Comparison of ENCODE assay signal across 8 cellular contexts in the genomic region with DNA sequence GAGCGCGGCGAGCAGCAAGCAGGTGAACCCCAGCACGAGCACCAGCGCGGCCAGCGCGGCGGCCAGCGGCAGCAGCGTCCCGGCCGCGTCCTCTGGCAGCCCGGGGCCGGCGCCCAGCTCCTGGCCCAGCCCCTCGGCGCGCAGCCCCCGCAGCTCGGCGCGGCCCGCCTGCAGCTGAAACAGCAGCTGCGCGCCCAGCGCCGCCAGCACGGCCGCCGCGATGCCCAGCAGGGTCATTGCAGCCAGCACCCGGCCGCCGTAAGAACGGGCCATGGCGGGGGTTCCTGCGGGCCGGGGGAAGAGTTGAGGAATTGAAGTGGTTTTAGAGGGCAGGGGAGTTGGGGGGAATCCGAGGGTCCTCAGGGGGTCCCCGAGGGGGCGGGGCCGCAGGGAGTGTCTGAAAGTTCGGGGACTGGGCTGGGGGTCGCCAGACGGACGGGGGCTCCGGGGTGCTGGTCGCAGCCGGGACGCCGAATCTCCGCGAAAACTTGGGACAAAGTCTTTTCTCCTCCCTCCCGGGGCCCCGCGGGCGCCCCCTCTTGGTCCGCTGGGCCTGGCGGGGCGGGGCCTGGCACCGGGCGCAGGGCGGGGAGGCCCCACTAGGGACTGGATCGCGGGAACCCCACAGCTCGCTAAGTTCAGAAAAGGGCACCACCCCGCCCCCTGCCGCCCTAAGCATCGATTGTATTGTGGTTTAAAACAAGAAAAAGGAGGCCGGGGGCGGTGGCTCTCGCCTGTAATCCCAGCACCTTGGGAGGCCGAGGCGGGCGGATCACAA. TPM values are rescaled to one million over a fixed set of nuclear protein-coding genes. Genes with fewer than 3 reads are reported as not detected.
DNase-seq lines count a peak whose midpoint lies in the region; ATAC-seq and TF ChIP-seq lines count a peak whose summit lies in the region.

Gene TMEM221 (minus strand): TSS at position 479 of the 778 bp plus-strand sequence. CDS start 206 bp downstream, at position 273.

- H3K36me3 Mint-ChIP-seq in activated naive CD8-positive, alpha-beta T cell treated with anti-CD3 and anti-CD28 coated beads, Interleukin-2, amount 50 U/mL, for 24 hours (ENCODE audit: low read depth) = no peaks in the 10 kb centered on the region

- H3K9ac ChIP-seq in SK-N-SH = no peak within 1 kb of the TSS

- H3K4me2 ChIP-seq in SK-N-SH = peak within 1 kb of the TSS; percentile 76

- no peak within 1 kb of the TSS for H3K27ac Mint-ChIP-seq in activated naive CD8-positive, alpha-beta T cell treated with anti-CD3 and anti-CD28 coated beads, Interleukin-2, amount 50 U/mL, for 24 hours

- no peaks in the 10 kb centered on the region for H4K20me1 ChIP-seq in SK-N-SH (ENCODE audit: insufficient read depth)

- H3K9me3 Mint-ChIP-seq in activated naive CD8-positive, alpha-beta T cell treated with anti-CD3 and anti-CD28 coated beads, Interleukin-2, amount 50 U/mL, for 24 hours = no peaks in the 10 kb centered on the region

- no peaks in the 10 kb centered on the region for H3K79me2 ChIP-seq in SK-N-SH (ENCODE audit: insufficient read depth)

- POLR2A ChIA-PET in SK-N-SH (lab: Yijun Ruan, JAX) = interaction anchor here (1.0 to 1.4 kb wide), 2 partner anchors 9 to 16 kb away, joined by 3 read pairs; no protein-coding TSS in a partner anchor

- no peaks in the 10 kb centered on the region for H3F3A ChIP-seq in SK-N-SH (replicated peaks; ENCODE audit: insufficient read depth)

- no peaks in the 10 kb centered on the region; a peak in 1 of 4 replicates for H3K4me1 ChIP-seq in SK-N-SH (ENCODE audit: control insufficient read depth in 1 of 2, insufficient read depth in 2 of 2, low read depth in 1 of 2, low read length in 1 of 2)

- peak within 1 kb of the TSS; percentile 24 for H3K4me3 Mint-ChIP-seq in activated naive CD8-positive, alpha-beta T cell treated with anti-CD3 and anti-CD28 coated beads, Interleukin-2, amount 50 U/mL, for 24 hours

- peak; percentile 65 for TF ChIP-seq CTCF in SK-N-SH (IDR thresholded peaks at IDR 0.05)

- peak; percentile 65 for ATAC-seq in activated naive CD8-positive, alpha-beta T cell treated with anti-CD3 and anti-CD28 coated beads, Interleukin-2, amount 50 U/mL, for 24 hours

- H3K27ac ChIP-seq in SK-N-SH (ENCODE audit: low read depth in 2 of 2, low read length in 1 of 2) = no peak within 1 kb of the TSS

- no peaks in the 10 kb centered on the region for H3K9me2 ChIP-seq in SK-N-SH

- H3K27me3 ChIP-seq in SK-N-SH (ENCODE audit: insufficient read depth) = no peaks in the 10 kb centered on the region

- DNase-seq in NCI-H2227 (lab: John Stamatoyannopoulos, UW; ENCODE audit: unreplicated experiment) = peak; percentile 29
- DNase-seq in NCI-H2227 treated with DMSO at 0.1 percent for 48 hours (lab: John Stamatoyannopoulos, UW) = no peak
- DNase-seq in SK-N-SH = peak; percentile 86
- peak; percentile 72 for DNase-seq in activated naive CD8-positive, alpha-beta T cell treated with anti-CD3 and anti-CD28 coated beads, Interleukin-2, amount 50 U/mL, for 24 hours
- DNase-seq in stimulated activated CD4-positive, alpha-beta T cell treated with anti-CD3 and anti-CD28 coated beads, Interleukin-1b, Interleukin-23, amount 100 ng/mL, for 4 hours (ENCODE audit: low read depth in 2 of 2) = peak; percentile 44 to 45
- no peak for DNase-seq in NCI-H526 treated with DMSO at 0.1 percent for 48 hours (lab: John Stamatoyannopoulos, UW)
- no peak for DNase-seq in mucosa of gallbladder (ENCODE audit: low spot score)

- WGBS in SK-N-SH (ENCODE audit: low lambda C conversion rate) = 6% methylated on average over 18 of the region's 77 CpGs

- no peak for TF ChIP-seq RAD21 in SK-N-SH (IDR thresholded peaks at IDR 0.05; ENCODE audit: low read length)

- H3K4me3 ChIP-seq in SK-N-SH (ENCODE audit: low read depth in 2 of 2, low read length in 1 of 2) = peak within 1 kb of the TSS; percentile 41 to 50; a peak in 3 of 4 replicates
- peak within 1 kb of the TSS; percentile 29 for H3K4me3 ChIP-seq in iPS-11a (ENCODE audit: low read depth, low read length)

- CTCF ChIA-PET in SK-N-SH (lab: Yijun Ruan, JAX) = interaction anchor here (0.7 to 3.1 kb wide), 25 partner anchors 9 to 158 kb away, joined by 3 to 16 read pairs (median 4); partner anchors contain the start of genes CCDC194, MVB12A and NXNL1

- H3K36me3 ChIP-seq in SK-N-SH (replicated peaks in 1 of 2; ENCODE audit: control insufficient read depth in 1 of 2, insufficient read depth in 2 of 2, low read length in 1 of 2) = no peaks in the 10 kb centered on the region

- no peak for TF ChIP-seq EP300 in SK-N-SH (IDR thresholded peaks at IDR 0.05; ENCODE audit: borderline replicate concordance in 1 of 2, low read depth in 1 of 2, low read length in 1 of 2)

- H3K9me3 ChIP-seq in SK-N-SH = no peaks in the 10 kb centered on the region

- peaks cover 21% of the 10 kb centered on the region for H3K4me1 Mint-ChIP-seq in activated naive CD8-positive, alpha-beta T cell treated with anti-CD3 and anti-CD28 coated beads, Interleukin-2, amount 50 U/mL, for 24 hours

- peaks cover 17% of the 10 kb centered on the region for H3K27me3 Mint-ChIP-seq in activated naive CD8-positive, alpha-beta T cell treated with anti-CD3 and anti-CD28 coated beads, Interleukin-2, amount 50 U/mL, for 24 hours

- peak within 1 kb of the TSS; percentile 72; the same call in 1 of the 2 replicates for H2AFZ ChIP-seq in SK-N-SH (ENCODE audit: low read depth)

TF ChIP-seq in SK-N-SH, 30 proteins besides CTCF, POLR2A, EP300 and RAD21:
- TF ChIP-seq SMC3 (IDR thresholded peaks at IDR 0.05; ENCODE audit: low read depth, low read length) (0 out of 2 replicates have a peak, but pooled peaks have one; percentile 18), USF2 (IDR thresholded peaks at IDR 0.05; ENCODE audit: borderline replicate concordance, low read depth, low read length) (no peak)

RNA-seq across cellular contexts. Expression of gene TMEM221, which starts in this region (rescaled TPM):
- polyA plus RNA-seq in SK-N-SH (2012; rRNA removed) = 0.41 and 0.62 TPM in 2 replicates
- 0.22 and 0.30 TPM in 2 replicates for polyA plus RNA-seq in SK-N-SH (2012; cell fraction: cytosol; rRNA removed)
- polyA plus RNA-seq in SK-N-SH (2012; cell fraction: nucleus; rRNA removed) = 0.56 and 0.60 TPM in 2 replicates
- 0.37 TPM for total RNA-seq in mucosa of gallbladder

Comparison
In these comparisons a context has a peak if more than half of its experiments do, and no peak if none do; other contexts are left out.
1. DNase-seq: peak in NCI-H2227 (single experiment), activated naive CD8-positive, alpha-beta T cell treated with anti-CD3 and anti-CD28 coated beads, Interleukin-2, amount 50 U/mL, for 24 hours (single experiment) and stimulated activated CD4-positive, alpha-beta T cell treated with anti-CD3 and anti-CD28 coated beads, Interleukin-1b, Interleukin-23, amount 100 ng/mL, for 4 hours (2 of 2); none in NCI-H2227 treated with DMSO at 0.1 percent for 48 hours (single experiment), NCI-H526 treated with DMSO at 0.1 percent for 48 hours (single experiment) and mucosa of gallbladder (single experiment).
2. Peak in DNase-seq, H3K4me3 ChIP-seq and H3K4me2 ChIP-seq in SK-N-SH; RNA of the gene not detected or under 1 TPM.